Comparison of ENCODE assay signal across 8 cellular contexts in the genomic region with DNA sequence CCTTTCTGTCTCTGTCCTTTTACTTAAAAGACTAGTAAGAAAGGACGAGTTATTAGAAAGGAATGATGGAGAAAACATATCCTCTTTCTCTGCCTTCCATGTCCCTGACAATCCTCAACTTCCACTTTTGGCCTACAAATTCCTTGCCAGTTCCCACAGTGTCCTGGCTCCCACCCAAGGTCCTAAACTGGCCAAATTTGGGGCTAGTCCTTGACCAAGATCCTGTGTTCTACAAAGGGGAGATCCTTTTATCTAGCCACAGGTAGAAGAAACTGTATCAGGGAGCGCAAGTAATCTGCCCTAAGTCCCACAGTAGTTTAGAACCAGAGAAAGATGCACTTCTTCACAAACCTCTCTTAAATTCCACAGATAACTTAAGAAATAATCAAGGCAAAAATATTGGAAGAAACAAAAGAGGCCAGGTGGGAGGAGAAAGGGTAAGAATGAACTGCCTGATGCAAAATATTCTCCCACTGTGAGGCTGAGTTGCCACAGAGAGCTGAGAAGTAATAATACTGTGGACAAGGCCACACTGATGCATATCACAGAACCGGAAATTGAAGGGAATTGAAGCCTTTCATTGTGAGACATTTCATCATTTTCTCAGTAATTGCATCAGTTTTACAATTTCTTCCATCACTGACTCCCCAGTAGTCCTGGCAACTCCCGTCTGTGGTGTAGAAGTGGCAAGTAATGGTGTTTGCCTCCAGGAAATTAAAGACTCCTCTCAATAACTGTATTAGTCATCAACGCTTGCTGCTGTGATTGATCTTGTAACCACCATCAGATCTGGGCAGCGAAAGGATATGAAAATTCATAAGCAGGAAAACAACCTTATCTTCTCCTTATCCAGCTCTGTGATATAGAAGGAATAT. TPM values are rescaled to one million over a fixed set of nuclear protein-coding genes. Genes with fewer than 3 reads are reported as not detected.
DNase-seq lines count a peak whose midpoint lies in the region; ATAC-seq, FAIRE-seq and TF ChIP-seq lines count a peak whose summit lies in the region.

No MANE protein-coding gene starts in this region.

- TF ChIP-seq EP300 in H1 (IDR thresholded peaks at IDR 0.05; ENCODE audit: borderline replicate concordance in 1 of 2, low read depth in 2 of 2, low read length in 2 of 2): no peak

- no peaks in the 10 kb centered on the region for H3K36me3 Mint-ChIP-seq in naive thymus-derived CD8-positive, alpha-beta T cell

- H4K5ac ChIP-seq in H1 (ENCODE audit: insufficient read length, low read depth, low read length): no peak overlapping the region

- H3K14ac ChIP-seq in H1 (ENCODE audit: insufficient read length): no peak overlapping the region

- H2BK20ac ChIP-seq in H1 (ENCODE audit: low read length): peak overlapping the region; percentile 4; the same call in 1 of the 2 replicates

- no peaks in the 10 kb centered on the region for H4K20me1 ChIP-seq in OCI-LY7 (ENCODE audit: insufficient read depth, low read length)
- H4K20me1 ChIP-seq in H1 (replicated peaks in 1 of 2; ENCODE audit: control insufficient read depth in 1 of 2, insufficient read depth in 2 of 2, low read length in 2 of 2): no peaks in the 10 kb centered on the region

- H3K4me1 Mint-ChIP-seq in naive thymus-derived CD8-positive, alpha-beta T cell: peaks cover 0 to 8% (median 4%) of the 10 kb centered on the region in 4 donors

- no peaks in the 10 kb centered on the region for H3K9me3 Mint-ChIP-seq in naive thymus-derived CD8-positive, alpha-beta T cell

- TF ChIP-seq RAD21 in H1 (IDR thresholded peaks at IDR 0.05 in 1 of 2, conservative IDR thresholded peaks at IDR 0.05 in 1 of 2; ENCODE audit: low read depth in 2 of 2, low read length in 2 of 2): no peak

- no peak overlapping the region for H4K8ac ChIP-seq in H1 (ENCODE audit: extremely low read depth, insufficient read depth, low read length)

- no peak overlapping the region for H2BK15ac ChIP-seq in H1 (ENCODE audit: low read length)

- H4K91ac ChIP-seq in H1 (replicated peaks; ENCODE audit: insufficient read length, low read length): no peak overlapping the region

- H3K27ac ChIP-seq in OCI-LY7 (ENCODE audit: low read depth, low read length, poor library complexity, severe bottlenecking) (no peak overlapping the region), H1 (ENCODE audit: low read depth, low read length) (no peak overlapping the region), vagina (no peak overlapping the region)

- peak overlapping the region; percentile 19 for H2BK120ac ChIP-seq in H1 (replicated peaks; ENCODE audit: low read depth, low read length)

- H3K4me1 ChIP-seq in OCI-LY7 (ENCODE audit: insufficient read depth, low read length, poor library complexity, severe bottlenecking) (peaks cover 25% of the 10 kb centered on the region), H1 (replicated peaks in 1 of 4; ENCODE audit: control insufficient read depth in 3 of 4, insufficient read depth in 4 of 4, low read length in 3 of 4) (peaks cover 2 to 6% (median 3%) of the 10 kb centered on the region in 4 experiments; a peak in 6 of 7 replicates), vagina (no peaks in the 10 kb centered on the region)

- no peak overlapping the region for H3K4ac ChIP-seq in H1 (replicated peaks; ENCODE audit: insufficient read length, low read depth, low read length)

- no peak overlapping the region for H3K18ac ChIP-seq in H1 (ENCODE audit: extremely low read depth, low read length)

- H3K27ac Mint-ChIP-seq in naive thymus-derived CD8-positive, alpha-beta T cell: no peak overlapping the region

- H3K4me3 ChIP-seq in OCI-LY7 (ENCODE audit: low read depth, low read length, poor library complexity, severe bottlenecking) (no peak overlapping the region), H1 (ENCODE audit: extremely low read depth in 1 of 4, insufficient read depth in 2 of 4, low read depth in 3 of 4, low read length in 4 of 4) (no peak overlapping the region), vagina (no peak overlapping the region)

- no peak overlapping the region for H3K4me3 Mint-ChIP-seq in naive thymus-derived CD8-positive, alpha-beta T cell

- TF ChIP-seq CTCF in OCI-LY7 (conservative IDR thresholded peaks at IDR 0.05; ENCODE audit: low read length): no peak
- TF ChIP-seq CTCF in H1 (IDR thresholded peaks at IDR 0.05; ENCODE audit: control extremely low read depth in 1 of 3, insufficient read depth in 1 of 3, low read depth in 1 of 3, low read length in 3 of 3): no peak
- no peak for TF ChIP-seq CTCF in vagina (IDR thresholded peaks at IDR 0.05)

- H3K79me2 ChIP-seq in OCI-LY7 (ENCODE audit: insufficient read depth, low read depth, low read length): no peaks in the 10 kb centered on the region
- no peaks in the 10 kb centered on the region for H3K79me2 ChIP-seq in H1 (ENCODE audit: control insufficient read depth in 1 of 2, insufficient read depth in 2 of 2, low read length in 2 of 2)

- H2BK12ac ChIP-seq in H1 (ENCODE audit: low read depth, low read length): peak overlapping the region; percentile 82

- peak overlapping the region; percentile 96 for H2AFZ ChIP-seq in OCI-LY7 (ENCODE audit: low read length)
- H2AFZ ChIP-seq in H1 (ENCODE audit: low read length): peak overlapping the region; percentile 91; the same call in 1 of the 2 replicates

- H3K23me2 ChIP-seq in H1 (ENCODE audit: low read depth, low read length): no peaks in the 10 kb centered on the region

- H3K36me3 ChIP-seq in OCI-LY7 (ENCODE audit: insufficient read depth, low read length) (no peaks in the 10 kb centered on the region), H1 (ENCODE audit: control insufficient read depth in 2 of 4, insufficient read depth in 4 of 4, low read length in 3 of 4) (no peaks in the 10 kb centered on the region), vagina (no peaks in the 10 kb centered on the region)

- H3K27me3 Mint-ChIP-seq in naive thymus-derived CD8-positive, alpha-beta T cell: peaks cover 0 to 3% (median 0%) of the 10 kb centered on the region in 5 donors

- peak overlapping the region; percentile 75; the same call in 1 of the 2 replicates for H2BK5ac ChIP-seq in H1 (ENCODE audit: low read depth, low read length)

- H3K56ac ChIP-seq in H1 (replicated peaks; ENCODE audit: insufficient read length, low read depth, low read length): no peak overlapping the region

- TSS peak; percentile 90 for BruUV-seq in OCI-LY7 (replicated peaks; lab: Mats Ljungman, UMichigan)

- ATAC-seq in GM21526 (IDR thresholded peaks at IDR 0.05; ENCODE audit: low FRiP score, unreplicated experiment): peak; percentile 42
- no peak for ATAC-seq in naive thymus-derived CD8-positive, alpha-beta T cell
- ATAC-seq in HG03159 (IDR thresholded peaks at IDR 0.05; ENCODE audit: unreplicated experiment): no peak

- no peak overlapping the region for H3K23ac ChIP-seq in H1 (ENCODE audit: insufficient read length)

- H3K9me3 ChIP-seq in OCI-LY7 (ENCODE audit: low read length) (no peaks in the 10 kb centered on the region), H1 (ENCODE audit: insufficient read depth in 2 of 2, low read depth in 1 of 2, low read length in 1 of 2) (no peaks in the 10 kb centered on the region), vagina (no peaks in the 10 kb centered on the region)

- CTCF ChIA-PET in OCI-LY7 (lab: Charles Lee; ENCODE audit: unreplicated experiment) (interaction anchor here (0.5 kb wide), 1 partner anchor 541 kb away, joined by 14 read pairs; the partner anchor contains the start of gene HNRNPH3), H1 (lab: Charles Lee; ENCODE audit: partially characterized antibody) (interaction anchor here (0.6 to 3.6 kb wide), 4 partner anchors 13 to 971 kb away, joined by 3 to 43 read pairs (median 4); no protein-coding TSS in a partner anchor)

- WGBS in H1 (ENCODE audit: extremely low coverage in 1 of 2, insufficient coverage in 1 of 2, insufficient read length in 1 of 2, insufficient replicate concordance in 2 of 2, low coverage in 1 of 2, low lambda C conversion rate in 2 of 2, missing lambda C conversion rate in 1 of 2), 2 experiments: 66% methylated on average over 6 of the region's 6 CpGs; no CpG with 5 or more reads in 1 of the 2 experiments

- POLR2A ChIA-PET in OCI-LY7 (lab: Charles Lee): interaction anchor here (0.9 to 1.2 kb wide), 3 partner anchors 50 to 511 kb away, joined by 3 read pairs; no protein-coding TSS in a partner anchor
- POLR2A ChIA-PET in H1 (lab: Charles Lee; ENCODE audit: partially characterized antibody): interaction anchor here (1.4 to 1.5 kb wide), 2 partner anchors 17 to 71 kb away, joined by 3 to 4 read pairs; no protein-coding TSS in a partner anchor
- POLR2A ChIA-PET in naive thymus-derived CD8-positive, alpha-beta T cell (lab: Charles Lee): no interaction called here

- intact Hi-C loops in OCI-LY7 (cut with micrococcal nuclease; ENCODE audit: unreplicated experiment) (loop anchor here (2.0 kb wide), 1 partner anchor 58 kb away; no protein-coding TSS in a partner anchor), vagina (cut with DNase I) (no loop called here)

- TF ChIP-seq POLR2A in H1 (IDR thresholded peaks at IDR 0.05; ENCODE audit: control extremely low read depth in 1 of 2, low read depth in 2 of 2, low read length in 2 of 2) (no peak), vagina (IDR thresholded peaks at IDR 0.05) (no peak)

- H3K27me3 ChIP-seq in H1 (replicated peaks in 1 of 4; ENCODE audit: control insufficient read depth in 3 of 4, extremely low read depth in 1 of 4, insufficient read depth in 3 of 4, low read length in 3 of 4) (no peaks in the 10 kb centered on the region), vagina (no peaks in the 10 kb centered on the region)

- peak; percentile 77 to 79 for DNase-seq in AML-193 (lab: John Stamatoyannopoulos, UW)
- DNase-seq in OCI-LY7 (ENCODE audit: low spot score): peak; percentile 64
- DNase-seq in H1 (ENCODE audit: low read depth in 1 of 2, low spot score in 2 of 2): no peak
- no peak for DNase-seq in naive thymus-derived CD8-positive, alpha-beta T cell
- DNase-seq in NCI-H82 treated with DMSO at 0.1 percent for 48 hours (lab: John Stamatoyannopoulos, UW; ENCODE audit: unreplicated experiment): no peak
- no peak for DNase-seq in vagina (ENCODE audit: extremely low spot score in 2 of 2)

- no peak overlapping the region for H3K9ac ChIP-seq in H1 (replicated peaks in 1 of 4; ENCODE audit: extremely low read depth in 1 of 4, low read depth in 3 of 4, low read length in 3 of 4)

- H3K4me2 ChIP-seq in OCI-LY7 (ENCODE audit: low read length) (peak overlapping the region; percentile 18; the same call in 1 of the 2 replicates), H1 (ENCODE audit: insufficient read depth in 1 of 2, low read depth in 2 of 2, low read length in 2 of 2) (no peak overlapping the region)

- H3K9me2 ChIP-seq in OCI-LY7 (ENCODE audit: insufficient read depth, low read length): no peaks in the 10 kb centered on the region

- no peak overlapping the region for H2AK5ac ChIP-seq in H1 (ENCODE audit: low read depth, low read length)

- no peak for FAIRE-seq in H1 (lab: Jason Lieb, UNC)

- no peaks in the 10 kb centered on the region for H3K79me1 ChIP-seq in H1 (ENCODE audit: low read depth, low read length)

RNA-seq across cellular contexts. Expression of gene DNAJC12, which starts 47.2 kb away (rescaled TPM):
- total RNA-seq in OCI-LY7 (2014; rRNA removed; shearing (Covaris generic)): 12.8 and 13.0 TPM in 2 replicates
- total RNA-seq in OCI-LY7 (2022) (18.9 and 19.4 TPM in 2 replicates), vagina (2.7 TPM)
- 2.9 and 4.2 TPM in 2 replicates for total RNA-seq in H1 (2021; fragmentation: NEBNext Ultra II Directional; extraction: Animal tissue kit (Norgen Biotek cat#: 25700))
- polyA plus RNA-seq in H1 (2011; rRNA removed): 0.33 and 0.86 TPM in 2 replicates
- 1.4 TPM for polyA plus RNA-seq in H1 (2011; cell fraction: cytosol; rRNA removed)
- polyA plus RNA-seq in H1 (2011; cell fraction: nucleus; rRNA removed): 0.40 TPM
- polyA plus RNA-seq in H1 (2012, experiment 1 of 2): 1.1 to 1.3 TPM (median 1.3 TPM) in 4 replicates
- 0.39 TPM for polyA plus RNA-seq in H1 (2012, experiment 2 of 2)
- polyA plus RNA-seq in H1 (2013, experiment 1 of 2): 3.8 TPM
- polyA plus RNA-seq in H1 (2013, experiment 2 of 2): 4.0 TPM
- polyA minus RNA-seq in H1 (2011; rRNA and poly(A)+ RNA removed): 0.24 and 0.28 TPM in 2 replicates
- polyA minus RNA-seq in H1 (2011; cell fraction: cytosol; rRNA and poly(A)+ RNA removed): not detected
- 1.6 TPM for polyA minus RNA-seq in H1 (2011; cell fraction: nucleus; rRNA and poly(A)+ RNA removed)
- not detected for total RNA-seq in naive thymus-derived CD8-positive, alpha-beta T cell
- 1 to 10 TPM in 1 of 3 donors, under 1 TPM in 1, not detected in 1; 0.30 to 1.4 TPM for polyA plus RNA-seq in naive thymus-derived CD8-positive, alpha-beta T cell

Comparison
In these comparisons a context has a peak if more than half of its experiments do, and no peak if none do; other contexts are left out.
1. DNase-seq: peak in AML-193 (2 of 2) and OCI-LY7 (single experiment); none in H1 (0 of 2), naive thymus-derived CD8-positive, alpha-beta T cell (0 of 10), NCI-H82 treated with DMSO at 0.1 percent for 48 hours (single experiment) and vagina (0 of 2).